In genomic region chr17:64653985-64654355, GRCh38 we compare ENCODE assay signal across 1 cellular context.
TF ChIP-seq lines count a peak whose summit lies in the region.

No MANE protein-coding gene starts in this region.

TF ChIP-seq in HepG2, 621 proteins besides CTCF, POLR2A, EP300 and RAD21 (continued from another document):
- no peak for TF ChIP-seq ZHX1 (CRISPR knock-in tag; IDR thresholded peaks at IDR 0.05; ENCODE audit: low read depth)
- no peak for TF ChIP-seq ZNF260 (CRISPR knock-in tag; IDR thresholded peaks at IDR 0.05; ENCODE audit: borderline replicate concordance, low read depth)
- no peak for TF ChIP-seq IKZF5 (CRISPR knock-in tag; IDR thresholded peaks at IDR 0.05)
- TF ChIP-seq ZNF747 (CRISPR knock-in tag; IDR thresholded peaks at IDR 0.05; ENCODE audit: borderline replicate concordance), result no peak
- no peak for TF ChIP-seq SMAD3 (CRISPR knock-in tag; IDR thresholded peaks at IDR 0.05)
- no peak for TF ChIP-seq DMAP1 (CRISPR knock-in tag; IDR thresholded peaks at IDR 0.05)
- no peak for TF ChIP-seq ZNF563 (CRISPR knock-in tag; IDR thresholded peaks at IDR 0.05)
- TF ChIP-seq RCOR2 (CRISPR knock-in tag; IDR thresholded peaks at IDR 0.05), result no peak
- no peak for TF ChIP-seq TEAD2 (CRISPR knock-in tag; IDR thresholded peaks at IDR 0.05)
